Comparison of ENCODE assay signal across 8 cellular contexts in the genomic region with DNA sequence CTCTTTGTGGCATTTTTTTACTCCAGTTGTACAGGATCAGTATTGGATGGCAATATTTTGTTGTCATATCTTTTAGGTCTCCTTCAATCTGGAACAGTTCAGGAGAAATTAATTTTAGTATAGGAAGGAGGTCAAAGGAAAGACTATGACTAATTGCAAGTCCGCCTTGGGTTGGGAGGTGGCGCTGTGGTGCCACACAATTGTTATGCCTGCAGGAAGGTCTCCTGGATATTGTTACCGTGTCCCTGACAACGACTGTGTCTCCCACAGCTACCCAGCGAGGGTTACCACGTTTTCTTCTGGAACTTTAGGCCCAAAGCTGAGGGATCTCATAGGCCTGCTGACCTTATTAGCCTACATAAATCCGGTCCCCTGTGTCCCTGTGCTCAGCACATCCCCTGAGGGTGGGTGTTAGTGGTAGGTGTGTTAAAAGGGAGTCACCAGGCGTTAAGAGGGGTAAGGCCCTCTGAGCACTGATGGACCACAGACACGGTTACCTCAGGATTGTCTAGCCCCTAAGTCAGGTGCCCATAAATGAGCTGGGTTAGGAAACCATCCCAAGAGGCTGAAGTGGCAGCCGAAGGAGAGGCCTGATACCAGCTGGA. TPM values are rescaled to one million over a fixed set of nuclear protein-coding genes. Genes with fewer than 3 reads are reported as not detected.
DNase-seq lines count a peak whose midpoint lies in the region; ATAC-seq, FAIRE-seq and TF ChIP-seq lines count a peak whose summit lies in the region.

No MANE protein-coding gene starts in this region.

- no peak for TF ChIP-seq POLR2A in GM12891 (IDR thresholded peaks at IDR 0.05; ENCODE audit: low read depth, low read length)

- CTCF ChIA-PET in activated CD8-positive, alpha-beta memory T cell treated with anti-CD3 and anti-CD28 coated beads, Interleukin-2, amount 10 ng/mL, durations not matched to agents 7 days and 5 days (lab: Charles Lee) = interaction anchor here (0.9 to 6.2 kb wide), 23 partner anchors 8 to 985 kb away, joined by 3 to 75 read pairs (median 4); no protein-coding TSS in a partner anchor

- ATAC-seq in HG03520 (IDR thresholded peaks at IDR 0.05; ENCODE audit: unreplicated experiment) (peak; percentile 48), esophagus mucosa (peak; percentile 77)
- peak; percentile 65 for ATAC-seq in activated CD8-positive, alpha-beta memory T cell treated with anti-CD3 and anti-CD28 coated beads, Interleukin-2, amount 10 ng/mL, durations not matched to agents 7 days and 5 days
- ATAC-seq in naive thymus-derived CD8-positive, alpha-beta T cell = peak; percentile 48 to 50

- H3K27ac Mint-ChIP-seq in activated CD8-positive, alpha-beta memory T cell treated with anti-CD3 and anti-CD28 coated beads, Interleukin-2, amount 10 ng/mL, durations not matched to agents 7 days and 5 days = no peak overlapping the region
- no peak overlapping the region for H3K27ac Mint-ChIP-seq in naive thymus-derived CD8-positive, alpha-beta T cell

- H3K4me3 Mint-ChIP-seq in activated CD8-positive, alpha-beta memory T cell treated with anti-CD3 and anti-CD28 coated beads, Interleukin-2, amount 10 ng/mL, durations not matched to agents 7 days and 5 days = no peak overlapping the region
- H3K4me3 Mint-ChIP-seq in naive thymus-derived CD8-positive, alpha-beta T cell = no peak overlapping the region

- H3K9me3 Mint-ChIP-seq in activated CD8-positive, alpha-beta memory T cell treated with anti-CD3 and anti-CD28 coated beads, Interleukin-2, amount 10 ng/mL, durations not matched to agents 7 days and 5 days (ENCODE audit: low read depth) = peaks cover 3% of the 10 kb centered on the region
- H3K9me3 Mint-ChIP-seq in naive thymus-derived CD8-positive, alpha-beta T cell = peaks cover 0 to 5% (median 3%) of the 10 kb centered on the region in 9 donors

- H3K36me3 Mint-ChIP-seq in activated CD8-positive, alpha-beta memory T cell treated with anti-CD3 and anti-CD28 coated beads, Interleukin-2, amount 10 ng/mL, durations not matched to agents 7 days and 5 days = no peaks in the 10 kb centered on the region
- H3K36me3 Mint-ChIP-seq in naive thymus-derived CD8-positive, alpha-beta T cell = peaks cover 0 to 6% (median 0%) of the 10 kb centered on the region in 3 donors

- DNase-seq in 8988T (peak; percentile 21), GM12891 (ENCODE audit: insufficient read length, low spot score) (no peak), NCI-H82 treated with DMSO at 0.1 percent for 48 hours (lab: John Stamatoyannopoulos, UW; ENCODE audit: unreplicated experiment) (peak; percentile 43), stromal cell of bone marrow (ENCODE audit: low read depth) (peak; percentile 43)
- peak; percentile 68 for DNase-seq in activated CD8-positive, alpha-beta memory T cell treated with anti-CD3 and anti-CD28 coated beads, Interleukin-2, amount 10 ng/mL, durations not matched to agents 7 days and 5 days
- peak; percentile 4 to 64 (median 30) for DNase-seq in naive thymus-derived CD8-positive, alpha-beta T cell

- peaks cover 7% of the 10 kb centered on the region for H3K27me3 Mint-ChIP-seq in activated CD8-positive, alpha-beta memory T cell treated with anti-CD3 and anti-CD28 coated beads, Interleukin-2, amount 10 ng/mL, durations not matched to agents 7 days and 5 days
- peaks cover 0 to 8% (median 2%) of the 10 kb centered on the region in 5 donors for H3K27me3 Mint-ChIP-seq in naive thymus-derived CD8-positive, alpha-beta T cell

- peak; percentile 88 for FAIRE-seq in GM12891 (lab: Jason Lieb, UNC)

- peaks cover 11% of the 10 kb centered on the region for H3K4me1 Mint-ChIP-seq in activated CD8-positive, alpha-beta memory T cell treated with anti-CD3 and anti-CD28 coated beads, Interleukin-2, amount 10 ng/mL, durations not matched to agents 7 days and 5 days
- no peaks in the 10 kb centered on the region for H3K4me1 Mint-ChIP-seq in naive thymus-derived CD8-positive, alpha-beta T cell

- POLR2A ChIA-PET in naive thymus-derived CD8-positive, alpha-beta T cell (lab: Charles Lee) = no interaction called here

TF ChIP-seq in GM12891, 5 proteins besides CTCF, POLR2A, EP300 and RAD21:
- TF ChIP-seq TAF1 (IDR thresholded peaks at IDR 0.05; ENCODE audit: low read depth, low read length) = no peak
- TF ChIP-seq SPI1 (IDR thresholded peaks at IDR 0.05; ENCODE audit: low read depth, low read length) = no peak
- TF ChIP-seq PAX5 (IDR thresholded peaks at IDR 0.05; ENCODE audit: insufficient read depth, low read length, severe bottlenecking) = no peak
- TF ChIP-seq POU2F2 (IDR thresholded peaks at IDR 0.05; ENCODE audit: low read depth, low read length) = no peak
- TF ChIP-seq POLR2AphosphoS5 (IDR thresholded peaks at IDR 0.05; ENCODE audit: low read depth, low read length) = no peak

RNA-seq across cellular contexts. Expression of a gene that starts 31.5 kb away (rescaled TPM):
- 0.08 TPM for polyA plus RNA-seq in GM12891 (2012; ENCODE audit: low read depth, missing spikeins)
- under 1 TPM in 1 of 2 experiments, not detected in 1; 0.19 TPM for total RNA-seq in activated CD8-positive, alpha-beta memory T cell treated with anti-CD3 and anti-CD28 coated beads, Interleukin-2, amount 10 ng/mL, durations not matched to agents 7 days and 5 days
- 0.56 TPM for total RNA-seq in esophagus mucosa
- under 1 TPM; 0.16 to 0.23 TPM for total RNA-seq in naive thymus-derived CD8-positive, alpha-beta T cell
- under 1 TPM; 0.16 to 0.39 (median 0.17) TPM for polyA plus RNA-seq in naive thymus-derived CD8-positive, alpha-beta T cell
